Comparison of ENCODE assay signal across 37 cellular contexts in the genomic region with DNA sequence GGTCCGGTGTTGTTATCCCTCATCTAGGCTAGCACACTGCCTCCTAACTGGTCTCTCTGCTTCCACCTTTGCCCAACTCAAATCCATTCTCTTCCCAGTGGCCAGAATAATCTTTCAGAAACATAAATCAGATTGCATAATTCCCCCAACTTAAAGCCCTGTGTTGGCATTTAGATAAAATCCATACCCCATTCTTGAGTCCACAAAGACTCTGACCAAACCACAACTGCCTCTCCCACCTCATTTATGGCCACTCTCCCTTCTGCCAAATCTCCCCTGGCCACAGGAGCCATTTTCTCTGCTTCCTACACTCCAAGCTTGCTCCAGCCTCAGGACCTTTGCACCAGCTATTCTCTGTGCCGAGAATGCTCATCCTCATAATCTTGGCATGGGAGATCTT. TPM values are rescaled to one million over a fixed set of nuclear protein-coding genes. Genes with fewer than 3 reads are reported as not detected.
"Had no signal": no experiment of that assay in that cellular context is flagged by ENCODE, and none has a peak within 500 bp of the region (broad histone marks: within the 10 kb centered on the region; RNA-seq: fewer than 3 reads in every experiment).

No MANE protein-coding gene starts in this region.

- H3K27me3 ChIP-seq: cardiac muscle cell, colonic mucosa, Peyer's patch had no signal

- H3K27ac Mint-ChIP-seq: activated CD8-positive, alpha-beta T cell treated with anti-CD3 and anti-CD28 coated beads for 36 hours; activated naive CD4-positive, alpha-beta T cell treated with anti-CD3 and anti-CD28 coated beads, Interleukin-2, amount 10 ng/mL, durations not matched to agents 7 days and 5 days; activated naive CD8-positive, alpha-beta T cell; activated naive CD8-positive, alpha-beta T cell treated with anti-CD3 and anti-CD28 coated beads, Interleukin-2, amount 50 U/mL, for 24 hours; activated T-cell treated with anti-CD3 and anti-CD28 coated beads, Interleukin-2, amount 50 U/mL, for 72 hours; activated T-helper 2 cell treated with anti-CD3 and anti-CD28 coated beads, Interferon-gamma antibody, Interleukin-2, Interleukin-4, amounts not matched to agents 10 μg/mL and 5 μg/mL and 100 μg/mL, durations not matched to agents 14 hours and 24 hours and 36 hours had no signal

- H3K4me3 ChIP-seq: cardiac muscle cell, colonic mucosa, Peyer's patch, SK-N-MC had no signal

- H3K27me3 Mint-ChIP-seq: activated CD8-positive, alpha-beta T cell treated with anti-CD3 and anti-CD28 coated beads for 36 hours; activated naive CD4-positive, alpha-beta T cell treated with anti-CD3 and anti-CD28 coated beads, Interleukin-2, amount 10 ng/mL, durations not matched to agents 7 days and 5 days; activated naive CD8-positive, alpha-beta T cell; activated naive CD8-positive, alpha-beta T cell treated with anti-CD3 and anti-CD28 coated beads, Interleukin-2, amount 50 U/mL, for 24 hours; central memory CD8-positive, alpha-beta T cell had no signal

- DNase-seq: activated CD4-positive, alpha-beta T cell treated with anti-CD3 and anti-CD28 coated beads for 1 hour; activated CD4-positive, alpha-beta T cell treated with anti-CD3 and anti-CD28 coated beads for 48 hours; activated CD4-positive, alpha-beta T cell treated with anti-CD3 and anti-CD28 coated beads, Interleukin-2, amount 50 U/mL, for 4 hours; activated CD4-positive, CD25-positive, alpha-beta regulatory T cell; activated CD8-positive, alpha-beta T cell treated with anti-CD3 and anti-CD28 coated beads for 36 hours; activated naive CD4-positive, alpha-beta T cell treated with anti-CD3 and anti-CD28 coated beads, Interleukin-2, amount 10 ng/mL, durations not matched to agents 7 days and 5 days; activated naive CD8-positive, alpha-beta T cell treated with anti-CD3 and anti-CD28 coated beads, Interleukin-2, amount 50 U/mL, for 24 hours; activated T-cell treated with anti-CD3 and anti-CD28 coated beads, Interleukin-2, amount 50 U/mL, for 1 hour; activated T-cell treated with anti-CD3 and anti-CD28 coated beads, Interleukin-2, amount 50 U/mL, for 72 hours; amniotic stem cell; aorta; colonic mucosa; Karpas-422; NCI-H1105; NCI-H1417 treated with DMSO at 0.1 percent for 48 hours; NCI-H187 treated with DMSO at 0.1 percent for 48 hours; NCI-H2081; NCI-H2171 treated with DMSO at 0.1 percent for 48 hours; NCI-H2227 treated with DMSO at 0.1 percent for 48 hours; NCI-H446 treated with DMSO at 0.1 percent for 48 hours; NCI-H524 treated with DMSO at 0.1 percent for 48 hours; PC-3; Peyer's patch; Right ventricle myocardium superior; RPMI8226; T1000; WERI-Rb-1 had no signal

- H3K36me3 ChIP-seq: cardiac muscle cell, colonic mucosa, Peyer's patch, WERI-Rb-1 had no signal

- H3K36me3 Mint-ChIP-seq: activated naive CD4-positive, alpha-beta T cell treated with anti-CD3 and anti-CD28 coated beads, Interleukin-2, amount 10 ng/mL, durations not matched to agents 7 days and 5 days had no signal

- H3K4me3 Mint-ChIP-seq: activated CD8-positive, alpha-beta T cell treated with anti-CD3 and anti-CD28 coated beads for 36 hours; activated naive CD4-positive, alpha-beta T cell treated with anti-CD3 and anti-CD28 coated beads, Interleukin-2, amount 10 ng/mL, durations not matched to agents 7 days and 5 days; activated naive CD8-positive, alpha-beta T cell; activated naive CD8-positive, alpha-beta T cell treated with anti-CD3 and anti-CD28 coated beads, Interleukin-2, amount 50 U/mL, for 24 hours; activated T-cell treated with anti-CD3 and anti-CD28 coated beads, Interleukin-2, amount 50 U/mL, for 72 hours; central memory CD8-positive, alpha-beta T cell had no signal

- ATAC-seq: activated CD8-positive, alpha-beta T cell treated with anti-CD3 and anti-CD28 coated beads for 36 hours; activated naive CD8-positive, alpha-beta T cell treated with anti-CD3 and anti-CD28 coated beads, Interleukin-2, amount 50 U/mL, for 24 hours; activated T-cell treated with anti-CD3 and anti-CD28 coated beads, Interleukin-2, amount 50 U/mL, for 72 hours; PC-3 had no signal

- H3K27ac ChIP-seq: cardiac muscle cell, SK-N-MC, WERI-Rb-1 had no signal

- H3K9me3 Mint-ChIP-seq: activated CD8-positive, alpha-beta T cell treated with anti-CD3 and anti-CD28 coated beads for 36 hours; activated naive CD4-positive, alpha-beta T cell treated with anti-CD3 and anti-CD28 coated beads, Interleukin-2, amount 10 ng/mL, durations not matched to agents 7 days and 5 days; activated naive CD8-positive, alpha-beta T cell treated with anti-CD3 and anti-CD28 coated beads, Interleukin-2, amount 50 U/mL, for 24 hours; activated T-cell treated with anti-CD3 and anti-CD28 coated beads, Interleukin-2, amount 50 U/mL, for 72 hours; activated T-helper 2 cell treated with anti-CD3 and anti-CD28 coated beads, Interferon-gamma antibody, Interleukin-2, Interleukin-4, amounts not matched to agents 10 μg/mL and 5 μg/mL and 100 μg/mL, durations not matched to agents 14 hours and 24 hours and 36 hours; central memory CD8-positive, alpha-beta T cell had no signal

- H3K9me3 ChIP-seq: colonic mucosa, Peyer's patch had no signal

RNA-seq across cellular contexts. Expression of gene IL18, which starts 36.8 kb away (rescaled TPM):
- total RNA-seq: activated CD8-positive, alpha-beta memory T cell treated with anti-CD3 and anti-CD28 coated beads for 36 hours; activated CD8-positive, alpha-beta T cell treated with anti-CD3 and anti-CD28 coated beads for 36 hours had no signal

RNA-seq across cellular contexts. Expression of gene TEX12, which starts 40.1 kb away (rescaled TPM):
- total RNA-seq: activated CD8-positive, alpha-beta memory T cell treated with anti-CD3 and anti-CD28 coated beads for 36 hours; activated CD8-positive, alpha-beta T cell treated with anti-CD3 and anti-CD28 coated beads for 36 hours; activated T-helper 2 cell treated with anti-CD3 and anti-CD28 coated beads, Interferon-gamma antibody, Interleukin-2, Interleukin-4, amounts not matched to agents 10 μg/mL and 5 μg/mL and 100 μg/mL, durations not matched to agents 14 hours and 24 hours and 36 hours; cardiac muscle cell; chondrocyte; MCF 10A; PC-3; Right ventricle myocardium superior; T-helper 1 cell treated with Interleukin-12 subunit alpha and Interleukin-12 subunit beta and Interleukin-4 antibody, amounts not matched to agents 30 ng/mL and 1 ng/mL, for 36 hours; T-helper 2 cell treated with Interferon-gamma antibody and Interleukin-4, amounts not matched to agents 100 ng/mL and 5 ng/mL, for 36 hours had no signal
- polyA plus RNA-seq: aorta had no signal

RNA-seq across cellular contexts. Expression of gene BCO2, which starts 48.3 kb away (rescaled TPM):
- total RNA-seq: MCF 10A had no signal
